ENCODE assay signal across 10 cellular contexts in genomic region chr6:47235964-47236760, GRCh38.
DNase-seq lines count a peak whose midpoint lies in the region; ATAC-seq and TF ChIP-seq lines count a peak whose summit lies in the region.
"Had no signal": no experiment of that assay in that cellular context is flagged by ENCODE, and none has a peak within 500 bp of the region (broad histone marks: within the 10 kb centered on the region; RNA-seq: fewer than 3 reads in every experiment).

No MANE protein-coding gene starts in this region.

- H3K4ac ChIP-seq in H9 (ENCODE audit: low read depth, low read length): no peak overlapping the region

- TF ChIP-seq CTCF in H9 (conservative IDR thresholded peaks at IDR 0.05) (no peak), body of pancreas (IDR thresholded peaks at IDR 0.05) (no peak)

- TF ChIP-seq POLR2A in body of pancreas (IDR thresholded peaks at IDR 0.05): no peak

- no peaks in the 10 kb centered on the region for H3K9me3 Mint-ChIP-seq in H9
- H3K9me3 Mint-ChIP-seq: activated naive CD4-positive, alpha-beta T cell treated with anti-CD3 and anti-CD28 coated beads, Interleukin-2, amount 50 U/mL, for 72 hours had no signal

- H3K9ac ChIP-seq in H9 (ENCODE audit: extremely low read depth, insufficient read length, low read length): no peak overlapping the region

- no peak overlapping the region for H3K14ac ChIP-seq in H9 (ENCODE audit: insufficient read depth, low read length)

- H3K4me3 ChIP-seq in body of pancreas: no peak overlapping the region
- H3K4me3 ChIP-seq: MG63 had no signal

- H4K5ac ChIP-seq in H9 (ENCODE audit: insufficient read length, low read depth, low read length): no peak overlapping the region

- no peak for DNase-seq in H9
- peak; percentile 40 for DNase-seq in NCI-H2196 treated with DMSO at 0.1 percent for 48 hours (lab: John Stamatoyannopoulos, UW; ENCODE audit: unreplicated experiment)
- peak in 3 of 4 donors; percentile 43 to 56 (median 56) for DNase-seq in body of pancreas
- peak; percentile 9 for DNase-seq in superior temporal gyrus (ENCODE audit: extremely low spot score)
- DNase-seq in HK-2 (ENCODE audit: unreplicated experiment): no peak
- no peak for DNase-seq in kidney glomerular epithelial cell (lab: John Stamatoyannopoulos, UW)
- no peak for DNase-seq in NCI-H2171 treated with DMSO at 0.1 percent for 48 hours (lab: John Stamatoyannopoulos, UW)
- DNase-seq: MG63 had no signal

- no peak overlapping the region for H2BK5ac ChIP-seq in H9 (ENCODE audit: insufficient read length, low read length)

- no peaks in the 10 kb centered on the region for H3K9me3 ChIP-seq in H9 (ENCODE audit: control insufficient read depth, low read depth, low read length)
- no peaks in the 10 kb centered on the region for H3K9me3 ChIP-seq in body of pancreas
- H3K9me3 ChIP-seq: MG63 had no signal

- peaks cover 9% of the 10 kb centered on the region for H3K4me1 ChIP-seq in H9 (ENCODE audit: insufficient read depth, low read length)
- peaks cover 29% of the 10 kb centered on the region for H3K4me1 ChIP-seq in body of pancreas

- intact Hi-C loops in body of pancreas (cut with DNase I): no loop called here

- H3K4me1 Mint-ChIP-seq in H9: peaks cover 28 to 31% of the 10 kb centered on the region in 2 experiments

- no peak overlapping the region for H4K8ac ChIP-seq in H9 (replicated peaks; ENCODE audit: insufficient read length, low read depth, low read length)

- WGBS in H9 (ENCODE audit: extremely low coverage, insufficient read length, low lambda C conversion rate): no CpG with 5 or more reads among the region's 8 CpGs
- WGBS in body of pancreas, 2 donors: 45 to 47% methylated on average over 8 of the region's 8 CpGs

- no peak overlapping the region for H2BK15ac ChIP-seq in H9 (ENCODE audit: low read depth, low read length)

- H4K91ac ChIP-seq in H9 (ENCODE audit: insufficient read length, low read depth, low read length): no peak overlapping the region

- H2BK12ac ChIP-seq in H9 (ENCODE audit: insufficient read length, low read depth, low read length): no peak overlapping the region

- no peak overlapping the region for H3T11ph ChIP-seq in H9 (ENCODE audit: low read length)

- no peaks in the 10 kb centered on the region for H4K20me1 ChIP-seq in H9 (ENCODE audit: control insufficient read depth, insufficient read depth, insufficient read length)

- H3K36me3 Mint-ChIP-seq in H9 (ENCODE audit: insufficient read depth in 1 of 3, low read depth in 3 of 3): peaks cover 15 to 29% (median 23%) of the 10 kb centered on the region in 3 experiments; a peak in 6 of 7 replicates
- H3K36me3 Mint-ChIP-seq: activated naive CD4-positive, alpha-beta T cell treated with anti-CD3 and anti-CD28 coated beads, Interleukin-2, amount 50 U/mL, for 72 hours had no signal

- H3K79me1 ChIP-seq in H9 (ENCODE audit: insufficient read depth, low read depth, low read length, poor library complexity, severe bottlenecking): no peaks in the 10 kb centered on the region

- no peaks in the 10 kb centered on the region for H3K23me2 ChIP-seq in H9 (ENCODE audit: insufficient read length, low read depth, low read length, poor library complexity, severe bottlenecking)

- ATAC-seq in body of pancreas (no peak), HG03469 (IDR thresholded peaks at IDR 0.05; ENCODE audit: unreplicated experiment) (no peak)
- ATAC-seq: activated naive CD4-positive, alpha-beta T cell treated with anti-CD3 and anti-CD28 coated beads, Interleukin-2, amount 50 U/mL, for 72 hours had no signal

- no peak overlapping the region for H2BK20ac ChIP-seq in H9 (ENCODE audit: low read depth, low read length, poor library complexity, severe bottlenecking)

- H2AK5ac ChIP-seq in H9 (ENCODE audit: insufficient read length, low read length): no peak overlapping the region

- no peak overlapping the region for H2AFZ ChIP-seq in H9 (ENCODE audit: low read length)

- H3K56ac ChIP-seq in H9 (ENCODE audit: insufficient read length, low read depth, low read length): no peak overlapping the region

- H3K4me3 Mint-ChIP-seq in H9: no peak overlapping the region

- H3K36me3 ChIP-seq in body of pancreas (replicated peaks in 1 of 2; ENCODE audit: insufficient read depth in 1 of 2, low read depth in 2 of 2): no peaks in the 10 kb centered on the region
- H3K36me3 ChIP-seq: MG63 had no signal

- no peak overlapping the region for H3K18ac ChIP-seq in H9 (ENCODE audit: insufficient read length, low read depth, low read length)

- no peak overlapping the region for H3K4me2 ChIP-seq in H9 (ENCODE audit: insufficient read depth, insufficient read length, low read length)

- no peak overlapping the region for H3K27ac ChIP-seq in H9 (ENCODE audit: insufficient read length, low read depth, low read length)
- H3K27ac ChIP-seq in body of pancreas: peak overlapping the region in 2 of 4 donors; percentile 23 to 60

- H3K27me3 ChIP-seq in H9 (ENCODE audit: insufficient read depth, low read length) (no peaks in the 10 kb centered on the region), body of pancreas (no peaks in the 10 kb centered on the region)
- H3K27me3 ChIP-seq: MG63 had no signal

- H3K23ac ChIP-seq in H9 (ENCODE audit: insufficient read length, low read depth, low read length): no peak overlapping the region

- peaks cover 4% of the 10 kb centered on the region; the same call in 1 of the 2 replicates for H3K79me2 ChIP-seq in H9 (ENCODE audit: insufficient read depth, low read length)

- H2BK120ac ChIP-seq in H9 (ENCODE audit: low read depth, low read length, poor library complexity, severe bottlenecking): no peak overlapping the region

- no peaks in the 10 kb centered on the region for H3K27me3 Mint-ChIP-seq in H9 (ENCODE audit: low read depth)

- H3K27ac Mint-ChIP-seq in H9: peak overlapping the region; percentile 1 to 34 (median 30); a peak in 5 of 7 replicates
- H3K27ac Mint-ChIP-seq: activated naive CD4-positive, alpha-beta T cell treated with anti-CD3 and anti-CD28 coated beads, Interleukin-2, amount 50 U/mL, for 72 hours had no signal

Comparison
In these comparisons a context has a peak if more than half of its experiments do, and no peak if none do; other contexts are left out.
1. DNase-seq: peak in NCI-H2196 treated with DMSO at 0.1 percent for 48 hours (single experiment), body of pancreas (3 of 4) and superior temporal gyrus (single experiment); none in H9 (single experiment), HK-2 (single experiment), kidney glomerular epithelial cell (single experiment) and NCI-H2171 treated with DMSO at 0.1 percent for 48 hours (single experiment).